In genomic region chr15:43403616-43404015, GRCh38 we compare ENCODE assay signal across 1 cellular context.
A peak's percentile ranks its signal among the peaks of the same experiment; 100 is the strongest.
TF ChIP-seq lines count a peak whose summit lies in the region.

No MANE protein-coding gene starts in this region.

TF ChIP-seq in K562, 482 proteins besides CTCF, POLR2A, EP300 and RAD21:
- no peak for TF ChIP-seq ZNF407 (IDR thresholded peaks at IDR 0.05; ENCODE audit: low read depth)
- no peak for TF ChIP-seq FIP1L1 (IDR thresholded peaks at IDR 0.05; ENCODE audit: low read depth, low read length, poor library complexity, severe bottlenecking)
- 0 out of 2 replicates have a peak, but pooled peaks have one; percentile 35 for TF ChIP-seq POLR2G (IDR thresholded peaks at IDR 0.05; ENCODE audit: low read depth, low read length)
- no peak for TF ChIP-seq TARDBP (IDR thresholded peaks at IDR 0.05)
